In the genomic region with DNA sequence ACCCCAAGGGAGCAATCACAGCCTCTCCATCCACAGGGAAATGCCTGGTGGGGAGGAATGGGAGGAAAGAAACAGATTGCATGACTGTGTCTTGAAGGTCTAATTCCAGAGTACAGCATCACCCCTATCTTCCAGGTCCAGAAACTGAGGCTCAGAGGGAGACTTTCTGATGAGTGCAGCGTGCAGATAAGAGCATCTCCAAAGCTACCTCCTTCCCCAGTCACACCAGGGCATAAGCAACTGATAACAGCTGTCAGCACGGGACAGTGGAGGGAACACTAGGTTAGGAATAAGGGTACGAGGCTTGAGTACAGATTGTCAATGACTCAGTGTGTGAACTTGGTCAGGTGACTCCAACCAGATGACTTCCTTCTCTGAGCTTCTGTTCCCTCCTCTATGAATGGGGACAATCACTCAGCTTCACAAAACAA, we compare ENCODE assay signal across 1 cellular context.
TF ChIP-seq lines count a peak whose summit lies in the region.

No MANE protein-coding gene starts in this region.

TF ChIP-seq in K562, 482 proteins besides CTCF, POLR2A, EP300 and RAD21 (continued from another document and continues in another):
- TF ChIP-seq, protein P1, sequence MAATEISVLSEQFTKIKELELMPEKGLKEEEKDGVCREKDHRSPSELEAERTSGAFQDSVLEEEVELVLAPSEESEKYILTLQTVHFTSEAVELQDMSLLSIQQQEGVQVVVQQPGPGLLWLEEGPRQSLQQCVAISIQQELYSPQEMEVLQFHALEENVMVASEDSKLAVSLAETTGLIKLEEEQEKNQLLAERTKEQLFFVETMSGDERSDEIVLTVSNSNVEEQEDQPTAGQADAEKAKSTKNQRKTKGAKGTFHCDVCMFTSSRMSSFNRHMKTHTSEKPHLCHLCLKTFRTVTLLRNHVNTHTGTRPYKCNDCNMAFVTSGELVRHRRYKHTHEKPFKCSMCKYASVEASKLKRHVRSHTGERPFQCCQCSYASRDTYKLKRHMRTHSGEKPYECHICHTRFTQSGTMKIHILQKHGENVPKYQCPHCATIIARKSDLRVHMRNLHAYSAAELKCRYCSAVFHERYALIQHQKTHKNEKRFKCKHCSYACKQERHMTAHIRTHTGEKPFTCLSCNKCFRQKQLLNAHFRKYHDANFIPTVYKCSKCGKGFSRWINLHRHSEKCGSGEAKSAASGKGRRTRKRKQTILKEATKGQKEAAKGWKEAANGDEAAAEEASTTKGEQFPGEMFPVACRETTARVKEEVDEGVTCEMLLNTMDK (IDR thresholded peaks at IDR 0.05; ENCODE audit: borderline replicate concordance, insufficient read depth, low read depth, low read length, poor library complexity, severe bottlenecking), result no peak
- no peak for TF ChIP-seq FOXP1 (CRISPR knock-in tag; IDR thresholded peaks at IDR 0.05)
- TF ChIP-seq HNRNPLL (IDR thresholded peaks at IDR 0.05; ENCODE audit: low read depth, low read length, poor library complexity, severe bottlenecking), result no peak
- TF ChIP-seq, protein P2, sequence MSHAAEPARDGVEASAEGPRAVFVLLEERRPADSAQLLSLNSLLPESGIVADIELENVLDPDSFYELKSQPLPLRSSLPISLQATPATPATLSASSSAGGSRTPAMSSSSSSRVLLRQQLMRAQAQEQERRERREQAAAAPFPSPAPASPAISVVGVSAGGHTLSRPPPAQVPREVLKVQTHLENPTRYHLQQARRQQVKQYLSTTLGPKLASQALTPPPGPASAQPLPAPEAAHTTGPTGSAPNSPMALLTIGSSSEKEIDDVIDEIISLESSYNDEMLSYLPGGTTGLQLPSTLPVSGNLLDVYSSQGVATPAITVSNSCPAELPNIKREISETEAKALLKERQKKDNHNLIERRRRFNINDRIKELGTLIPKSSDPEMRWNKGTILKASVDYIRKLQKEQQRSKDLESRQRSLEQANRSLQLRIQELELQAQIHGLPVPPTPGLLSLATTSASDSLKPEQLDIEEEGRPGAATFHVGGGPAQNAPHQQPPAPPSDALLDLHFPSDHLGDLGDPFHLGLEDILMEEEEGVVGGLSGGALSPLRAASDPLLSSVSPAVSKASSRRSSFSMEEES (CRISPR knock-in tag; IDR thresholded peaks at IDR 0.05), result peak; percentile 45
- TF ChIP-seq, protein P3, sequence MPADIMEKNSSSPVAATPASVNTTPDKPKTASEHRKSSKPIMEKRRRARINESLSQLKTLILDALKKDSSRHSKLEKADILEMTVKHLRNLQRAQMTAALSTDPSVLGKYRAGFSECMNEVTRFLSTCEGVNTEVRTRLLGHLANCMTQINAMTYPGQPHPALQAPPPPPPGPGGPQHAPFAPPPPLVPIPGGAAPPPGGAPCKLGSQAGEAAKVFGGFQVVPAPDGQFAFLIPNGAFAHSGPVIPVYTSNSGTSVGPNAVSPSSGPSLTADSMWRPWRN (IDR thresholded peaks at IDR 0.05; ENCODE audit: low read depth), result no peak
- TF ChIP-seq NCOA1 (IDR thresholded peaks at IDR 0.05; ENCODE audit: low read depth), result no peak
- peak; percentile 70 for TF ChIP-seq TAL1 (IDR thresholded peaks at IDR 0.05)
- TF ChIP-seq, protein P4, sequence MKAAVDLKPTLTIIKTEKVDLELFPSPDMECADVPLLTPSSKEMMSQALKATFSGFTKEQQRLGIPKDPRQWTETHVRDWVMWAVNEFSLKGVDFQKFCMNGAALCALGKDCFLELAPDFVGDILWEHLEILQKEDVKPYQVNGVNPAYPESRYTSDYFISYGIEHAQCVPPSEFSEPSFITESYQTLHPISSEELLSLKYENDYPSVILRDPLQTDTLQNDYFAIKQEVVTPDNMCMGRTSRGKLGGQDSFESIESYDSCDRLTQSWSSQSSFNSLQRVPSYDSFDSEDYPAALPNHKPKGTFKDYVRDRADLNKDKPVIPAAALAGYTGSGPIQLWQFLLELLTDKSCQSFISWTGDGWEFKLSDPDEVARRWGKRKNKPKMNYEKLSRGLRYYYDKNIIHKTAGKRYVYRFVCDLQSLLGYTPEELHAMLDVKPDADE (conservative IDR thresholded peaks at IDR 0.05; ENCODE audit: control insufficient read depth, low read depth, low read length), result no peak
- TF ChIP-seq ARID1B (IDR thresholded peaks at IDR 0.05), result peak; percentile 54
- TF ChIP-seq KLF16 (IDR thresholded peaks at IDR 0.05), result peak; percentile 36; the same call in 1 of the 2 replicates
- no peak; the same call in 1 of the 2 replicates for TF ChIP-seq NFIC (IDR thresholded peaks at IDR 0.05)
- TF ChIP-seq, protein P5, sequence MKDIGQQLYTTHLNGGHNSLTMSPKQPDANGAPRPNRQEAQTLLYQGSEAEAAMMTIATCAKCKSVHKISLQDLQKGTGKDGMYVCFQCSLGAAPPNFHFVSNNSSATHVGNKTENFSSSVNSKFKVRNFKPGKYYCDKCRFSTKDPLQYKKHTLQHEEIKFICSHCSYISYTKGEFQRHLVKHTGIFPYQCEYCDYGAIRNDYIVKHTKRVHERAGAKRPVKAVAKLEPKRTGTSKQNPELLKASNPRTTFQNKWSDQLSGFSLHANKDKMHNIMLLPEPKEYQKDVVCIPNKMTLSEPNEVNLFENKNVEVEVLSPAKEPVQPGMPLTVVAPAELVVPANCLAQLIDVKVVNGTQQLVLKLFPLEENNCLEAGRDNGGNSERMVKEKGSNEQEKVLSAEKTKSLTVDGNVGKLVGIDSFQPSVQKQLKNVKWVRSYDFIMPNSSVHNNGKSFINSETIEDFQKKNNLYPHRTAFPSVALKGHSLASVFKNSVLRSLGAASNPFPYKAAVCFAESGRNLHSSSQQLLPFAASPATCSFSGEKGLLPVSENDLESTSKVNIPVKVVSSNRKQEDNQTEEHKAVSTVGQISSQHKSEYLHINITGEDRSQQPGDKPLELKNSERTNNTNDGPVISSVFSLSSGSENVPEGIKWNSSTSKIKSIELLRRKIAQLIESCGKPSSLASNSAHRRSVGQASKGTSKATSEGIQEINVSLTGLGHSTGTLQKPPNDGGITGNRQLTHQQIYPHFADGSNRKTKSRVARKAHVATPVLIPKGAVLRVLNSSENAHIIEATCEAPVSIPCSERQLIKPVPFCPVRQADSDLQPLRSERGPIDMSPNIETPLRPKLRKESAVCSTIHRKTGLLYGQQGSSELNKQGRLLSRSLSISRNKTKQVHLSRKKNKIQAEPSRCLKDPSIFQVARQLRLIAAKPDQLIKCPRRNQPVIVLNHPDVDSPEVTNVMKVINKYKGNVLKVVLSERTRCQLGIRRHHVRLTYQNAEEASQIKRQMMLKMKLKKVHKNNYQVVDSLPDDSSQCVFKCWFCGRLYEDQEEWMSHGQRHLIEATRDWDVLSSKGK (CRISPR knock-in tag; IDR thresholded peaks at IDR 0.05), result no peak
- TF ChIP-seq BCL6 (CRISPR knock-in tag; IDR thresholded peaks at IDR 0.05), result no peak
- TF ChIP-seq, protein P6, sequence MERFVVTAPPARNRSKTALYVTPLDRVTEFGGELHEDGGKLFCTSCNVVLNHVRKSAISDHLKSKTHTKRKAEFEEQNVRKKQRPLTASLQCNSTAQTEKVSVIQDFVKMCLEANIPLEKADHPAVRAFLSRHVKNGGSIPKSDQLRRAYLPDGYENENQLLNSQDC (CRISPR knock-in tag; IDR thresholded peaks at IDR 0.05), result no peak
- TF ChIP-seq KAT2B (IDR thresholded peaks at IDR 0.05; ENCODE audit: low read depth, low read length), result no peak
- TF ChIP-seq TCF3 (CRISPR knock-in tag; IDR thresholded peaks at IDR 0.05), result peak; percentile 83
- no peak for TF ChIP-seq RFX5 (IDR thresholded peaks at IDR 0.05; ENCODE audit: low read depth, low read length)
- TF ChIP-seq SIX5 (IDR thresholded peaks at IDR 0.05; ENCODE audit: borderline replicate concordance in 1 of 2, insufficient read depth in 1 of 2, low read depth in 1 of 2, low read length in 2 of 2), result no peak
- TF ChIP-seq, protein P7, sequence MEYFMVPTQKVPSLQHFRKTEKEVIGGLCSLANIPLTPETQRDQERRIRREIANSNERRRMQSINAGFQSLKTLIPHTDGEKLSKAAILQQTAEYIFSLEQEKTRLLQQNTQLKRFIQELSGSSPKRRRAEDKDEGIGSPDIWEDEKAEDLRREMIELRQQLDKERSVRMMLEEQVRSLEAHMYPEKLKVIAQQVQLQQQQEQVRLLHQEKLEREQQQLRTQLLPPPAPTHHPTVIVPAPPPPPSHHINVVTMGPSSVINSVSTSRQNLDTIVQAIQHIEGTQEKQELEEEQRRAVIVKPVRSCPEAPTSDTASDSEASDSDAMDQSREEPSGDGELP (CRISPR knock-in tag; IDR thresholded peaks at IDR 0.05; ENCODE audit: borderline replicate concordance), result peak; percentile 34; the same call in 1 of the 2 replicates
- TF ChIP-seq SRSF3 (IDR thresholded peaks at IDR 0.05; ENCODE audit: insufficient read depth, low read length), result no peak
- TF ChIP-seq RUNX1 (IDR thresholded peaks at IDR 0.05; ENCODE audit: low read depth), result no peak
- TF ChIP-seq CBFA2T3 (IDR thresholded peaks at IDR 0.05), result peak; percentile 87
- TF ChIP-seq OTX1 (CRISPR knock-in tag; IDR thresholded peaks at IDR 0.05), result no peak
- no peak for TF ChIP-seq HIVEP1 (CRISPR knock-in tag; IDR thresholded peaks at IDR 0.05)
- peak; percentile 79 for TF ChIP-seq CBFA2T2 (conservative IDR thresholded peaks at IDR 0.05)
- no peak for TF ChIP-seq MTA3 (IDR thresholded peaks at IDR 0.05; ENCODE audit: borderline replicate concordance)
- TF ChIP-seq, protein P8, sequence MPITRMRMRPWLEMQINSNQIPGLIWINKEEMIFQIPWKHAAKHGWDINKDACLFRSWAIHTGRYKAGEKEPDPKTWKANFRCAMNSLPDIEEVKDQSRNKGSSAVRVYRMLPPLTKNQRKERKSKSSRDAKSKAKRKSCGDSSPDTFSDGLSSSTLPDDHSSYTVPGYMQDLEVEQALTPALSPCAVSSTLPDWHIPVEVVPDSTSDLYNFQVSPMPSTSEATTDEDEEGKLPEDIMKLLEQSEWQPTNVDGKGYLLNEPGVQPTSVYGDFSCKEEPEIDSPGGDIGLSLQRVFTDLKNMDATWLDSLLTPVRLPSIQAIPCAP (CRISPR knock-in tag; IDR thresholded peaks at IDR 0.05; ENCODE audit: borderline replicate concordance), result no peak
- TF ChIP-seq, protein P9, sequence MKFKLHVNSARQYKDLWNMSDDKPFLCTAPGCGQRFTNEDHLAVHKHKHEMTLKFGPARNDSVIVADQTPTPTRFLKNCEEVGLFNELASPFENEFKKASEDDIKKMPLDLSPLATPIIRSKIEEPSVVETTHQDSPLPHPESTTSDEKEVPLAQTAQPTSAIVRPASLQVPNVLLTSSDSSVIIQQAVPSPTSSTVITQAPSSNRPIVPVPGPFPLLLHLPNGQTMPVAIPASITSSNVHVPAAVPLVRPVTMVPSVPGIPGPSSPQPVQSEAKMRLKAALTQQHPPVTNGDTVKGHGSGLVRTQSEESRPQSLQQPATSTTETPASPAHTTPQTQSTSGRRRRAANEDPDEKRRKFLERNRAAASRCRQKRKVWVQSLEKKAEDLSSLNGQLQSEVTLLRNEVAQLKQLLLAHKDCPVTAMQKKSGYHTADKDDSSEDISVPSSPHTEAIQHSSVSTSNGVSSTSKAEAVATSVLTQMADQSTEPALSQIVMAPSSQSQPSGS (CRISPR knock-in tag; IDR thresholded peaks at IDR 0.05), result no peak
- no peak for TF ChIP-seq ARID2 (IDR thresholded peaks at IDR 0.05)
- no peak for TF ChIP-seq SNIP1 (IDR thresholded peaks at IDR 0.05; ENCODE audit: low read depth)
- peak; percentile 35; the same call in 1 of the 2 replicates for TF ChIP-seq NCOR1 (IDR thresholded peaks at IDR 0.05)
- TF ChIP-seq, protein P10, sequence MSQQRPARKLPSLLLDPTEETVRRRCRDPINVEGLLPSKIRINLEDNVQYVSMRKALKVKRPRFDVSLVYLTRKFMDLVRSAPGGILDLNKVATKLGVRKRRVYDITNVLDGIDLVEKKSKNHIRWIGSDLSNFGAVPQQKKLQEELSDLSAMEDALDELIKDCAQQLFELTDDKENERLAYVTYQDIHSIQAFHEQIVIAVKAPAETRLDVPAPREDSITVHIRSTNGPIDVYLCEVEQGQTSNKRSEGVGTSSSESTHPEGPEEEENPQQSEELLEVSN (IDR thresholded peaks at IDR 0.05; ENCODE audit: borderline replicate concordance in 1 of 2, extremely low read depth in 1 of 2, insufficient read depth in 1 of 2, insufficient read length in 1 of 2, low read depth in 1 of 2, low read length in 1 of 2, poor library complexity in 1 of 2, severe bottlenecking in 1 of 2), result peak in 1 of 2 experiments; percentile 22
- TF ChIP-seq ZNF436 (CRISPR knock-in tag; IDR thresholded peaks at IDR 0.05), result no peak
- peak; percentile 87 for TF ChIP-seq FOSL1 (tag; conservative IDR thresholded peaks at IDR 0.05)
- TF ChIP-seq HMG20B (CRISPR knock-in tag; IDR thresholded peaks at IDR 0.05), result no peak
- TF ChIP-seq SMAD1 (IDR thresholded peaks at IDR 0.05; ENCODE audit: low read depth, low read length, partially characterized antibody), result no peak
- no peak for TF ChIP-seq SP2 (IDR thresholded peaks at IDR 0.05; ENCODE audit: extremely low read depth, low read depth, low read length, poor library complexity, severe bottlenecking)
- no peak for TF ChIP-seq ZNF347 (CRISPR knock-in tag; IDR thresholded peaks at IDR 0.05; ENCODE audit: low read depth)
- TF ChIP-seq L3MBTL2 (IDR thresholded peaks at IDR 0.05), result peak; percentile 19; the same call in 1 of the 2 replicates
- TF ChIP-seq, protein P11, sequence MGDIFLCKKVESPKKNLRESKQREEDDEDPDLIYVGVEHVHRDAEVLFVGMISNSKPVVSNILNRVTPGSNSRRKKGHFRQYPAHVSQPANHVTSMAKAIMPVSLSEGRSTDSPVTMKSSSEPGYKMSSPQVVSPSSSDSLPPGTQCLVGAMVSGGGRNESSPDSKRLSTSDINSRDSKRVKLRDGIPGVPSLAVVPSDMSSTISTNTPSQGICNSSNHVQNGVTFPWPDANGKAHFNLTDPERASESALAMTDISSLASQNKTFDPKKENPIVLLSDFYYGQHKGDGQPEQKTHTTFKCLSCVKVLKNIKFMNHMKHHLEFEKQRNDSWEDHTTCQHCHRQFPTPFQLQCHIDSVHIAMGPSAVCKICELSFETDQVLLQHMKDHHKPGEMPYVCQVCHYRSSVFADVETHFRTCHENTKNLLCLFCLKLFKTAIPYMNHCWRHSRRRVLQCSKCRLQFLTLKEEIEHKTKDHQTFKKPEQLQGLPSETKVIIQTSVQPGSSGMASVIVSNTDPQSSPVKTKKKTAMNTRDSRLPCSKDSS (IDR thresholded peaks at IDR 0.05; ENCODE audit: low read depth, partially characterized antibody), result no peak
- TF ChIP-seq, protein P12, sequence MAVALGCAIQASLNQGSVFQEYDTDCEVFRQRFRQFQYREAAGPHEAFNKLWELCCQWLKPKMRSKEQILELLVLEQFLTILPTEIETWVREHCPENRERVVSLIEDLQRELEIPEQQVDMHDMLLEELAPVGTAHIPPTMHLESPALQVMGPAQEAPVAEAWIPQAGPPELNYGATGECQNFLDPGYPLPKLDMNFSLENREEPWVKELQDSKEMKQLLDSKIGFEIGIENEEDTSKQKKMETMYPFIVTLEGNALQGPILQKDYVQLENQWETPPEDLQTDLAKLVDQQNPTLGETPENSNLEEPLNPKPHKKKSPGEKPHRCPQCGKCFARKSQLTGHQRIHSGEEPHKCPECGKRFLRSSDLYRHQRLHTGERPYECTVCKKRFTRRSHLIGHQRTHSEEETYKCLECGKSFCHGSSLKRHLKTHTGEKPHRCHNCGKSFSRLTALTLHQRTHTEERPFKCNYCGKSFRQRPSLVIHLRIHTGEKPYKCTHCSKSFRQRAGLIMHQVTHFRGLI (CRISPR knock-in tag; IDR thresholded peaks at IDR 0.05), result no peak
- no peak for TF ChIP-seq MEF2D (tag; conservative IDR thresholded peaks at IDR 0.05; ENCODE audit: low read depth)
- no peak for TF ChIP-seq ZNF780A (CRISPR knock-in tag; IDR thresholded peaks at IDR 0.05)
- no peak for TF ChIP-seq EWSR1 (IDR thresholded peaks at IDR 0.05; ENCODE audit: borderline replicate concordance, low read depth, partially characterized antibody)
- TF ChIP-seq TEAD4 (IDR thresholded peaks at IDR 0.05; ENCODE audit: low read length), result peak; percentile 75
- no peak for TF ChIP-seq TEAD4 (CRISPR knock-in tag; IDR thresholded peaks at IDR 0.05; ENCODE audit: borderline replicate concordance)
